In genomic region chr1:207644852-207645631, GRCh38 we compare ENCODE assay signal across 8 cellular contexts. TPM values are rescaled to one million over a fixed set of nuclear protein-coding genes. Genes with fewer than 3 reads are reported as not detected.
DNase-seq lines count a peak whose midpoint lies in the region; ATAC-seq, FAIRE-seq and TF ChIP-seq lines count a peak whose summit lies in the region.

Gene CR1L (plus strand): TSS chr1:207645133. CDS start chr1:207645234, 101 bp downstream.

- FAIRE-seq in GM12891 (lab: Jason Lieb, UNC), result peak; percentile 78

- H3K9me3 Mint-ChIP-seq in activated T-helper 17 cell treated with anti-CD3 and anti-CD28 coated beads, Interleukin-2, amount 50 U/mL, for 72 hours, result no peaks in the 10 kb centered on the region
- H3K9me3 Mint-ChIP-seq in stimulated activated naive CD8-positive, alpha-beta T cell treated with anti-CD3 and anti-CD28 coated beads, Interleukin-15, amount 100 ng/mL, for 72 hours, result no peaks in the 10 kb centered on the region

- H3K4me1 Mint-ChIP-seq in activated T-helper 17 cell treated with anti-CD3 and anti-CD28 coated beads, Interleukin-2, amount 50 U/mL, for 72 hours, result peaks cover 5% of the 10 kb centered on the region
- peaks cover 18% of the 10 kb centered on the region for H3K4me1 Mint-ChIP-seq in stimulated activated naive CD8-positive, alpha-beta T cell treated with anti-CD3 and anti-CD28 coated beads, Interleukin-15, amount 100 ng/mL, for 72 hours

- H3K4me1 ChIP-seq in OCI-LY3 (ENCODE audit: low read length), result peaks cover 40% of the 10 kb centered on the region
- peaks cover 10% of the 10 kb centered on the region in 2 experiments for H3K4me1 ChIP-seq in neutrophil (ENCODE audit: control insufficient read depth in 1 of 2, insufficient read depth in 1 of 2, low read depth in 1 of 2, low read length in 1 of 2)

- DNase-seq in GM12891 (ENCODE audit: insufficient read length, low spot score) (peak; percentile 47), fibroblast of the aortic adventitia (ENCODE audit: low read depth) (peak; percentile 33), LoVo (ENCODE audit: low spot score) (no peak)
- peak; percentile 81 to 88 for DNase-seq in stimulated activated naive CD8-positive, alpha-beta T cell treated with anti-CD3 and anti-CD28 coated beads, Interleukin-15, amount 100 ng/mL, for 72 hours

- peak; percentile 99 for ATAC-seq in HG02852 (IDR thresholded peaks at IDR 0.05; ENCODE audit: unreplicated experiment)
- peak; percentile 99 for ATAC-seq in activated T-helper 17 cell treated with anti-CD3 and anti-CD28 coated beads, Interleukin-2, amount 50 U/mL, for 72 hours (replicated peaks)
- peak; percentile 98 for ATAC-seq in stimulated activated naive CD8-positive, alpha-beta T cell treated with anti-CD3 and anti-CD28 coated beads, Interleukin-15, amount 100 ng/mL, for 72 hours

- no peaks in the 10 kb centered on the region for H3K79me2 ChIP-seq in OCI-LY3 (ENCODE audit: low read length)

- no peaks in the 10 kb centered on the region for H3K9me3 ChIP-seq in OCI-LY3 (ENCODE audit: insufficient read depth, low read length)
- H3K9me3 ChIP-seq in neutrophil, result no peaks in the 10 kb centered on the region

- no peaks in the 10 kb centered on the region for H3K36me3 Mint-ChIP-seq in activated T-helper 17 cell treated with anti-CD3 and anti-CD28 coated beads, Interleukin-2, amount 50 U/mL, for 72 hours (ENCODE audit: low read depth)

- H3K36me3 ChIP-seq in OCI-LY3 (replicated peaks; ENCODE audit: low read depth, low read length) (no peaks in the 10 kb centered on the region), neutrophil (peaks cover 36% of the 10 kb centered on the region)

- no peak for TF ChIP-seq POLR2A in GM12891 (IDR thresholded peaks at IDR 0.05; ENCODE audit: low read depth, low read length)

- no peak within 1 kb of the TSS for H3K27ac Mint-ChIP-seq in activated T-helper 17 cell treated with anti-CD3 and anti-CD28 coated beads, Interleukin-2, amount 50 U/mL, for 72 hours
- peak within 1 kb of the TSS; percentile 28 to 88 for H3K27ac Mint-ChIP-seq in stimulated activated naive CD8-positive, alpha-beta T cell treated with anti-CD3 and anti-CD28 coated beads, Interleukin-15, amount 100 ng/mL, for 72 hours

- peak within 1 kb of the TSS; percentile 79 for H3K4me3 Mint-ChIP-seq in activated T-helper 17 cell treated with anti-CD3 and anti-CD28 coated beads, Interleukin-2, amount 50 U/mL, for 72 hours
- peak within 1 kb of the TSS; percentile 78 to 85 for H3K4me3 Mint-ChIP-seq in stimulated activated naive CD8-positive, alpha-beta T cell treated with anti-CD3 and anti-CD28 coated beads, Interleukin-15, amount 100 ng/mL, for 72 hours

- peak within 1 kb of the TSS; percentile 87 for H2AFZ ChIP-seq in OCI-LY3 (ENCODE audit: low read depth, low read length)

- H3K27me3 ChIP-seq in OCI-LY3 (ENCODE audit: low read depth, low read length) (peaks cover 37% of the 10 kb centered on the region), neutrophil (peaks cover 40% of the 10 kb centered on the region)

- H3K4me3 ChIP-seq in OCI-LY3 (ENCODE audit: low read length) (peak within 1 kb of the TSS; percentile 81), fibroblast of the aortic adventitia (ENCODE audit: low read depth, low read length) (peak within 1 kb of the TSS; percentile 70), neutrophil (ENCODE audit: low read depth in 1 of 2, low read length in 1 of 2) (peak within 1 kb of the TSS; percentile 54 to 59)

- peak within 1 kb of the TSS; percentile 19; the same call in 1 of the 2 replicates for H3K9ac ChIP-seq in OCI-LY3 (ENCODE audit: low read length)

- TF ChIP-seq CTCF in OCI-LY3 (IDR thresholded peaks at IDR 0.05; ENCODE audit: low read depth, low read length), result no peak
- TF ChIP-seq CTCF in fibroblast of the aortic adventitia (IDR thresholded peaks at IDR 0.05; ENCODE audit: insufficient read depth, low read length), result no peak
- no peak for TF ChIP-seq CTCF in neutrophil (IDR thresholded peaks at IDR 0.05)

- H3K27ac ChIP-seq in OCI-LY3 (ENCODE audit: low read length), result no peak within 1 kb of the TSS
- H3K27ac ChIP-seq in neutrophil, result no peak within 1 kb of the TSS

- H3K27me3 Mint-ChIP-seq in activated T-helper 17 cell treated with anti-CD3 and anti-CD28 coated beads, Interleukin-2, amount 50 U/mL, for 72 hours, result peaks cover 9% of the 10 kb centered on the region
- peaks cover 26% of the 10 kb centered on the region for H3K27me3 Mint-ChIP-seq in stimulated activated naive CD8-positive, alpha-beta T cell treated with anti-CD3 and anti-CD28 coated beads, Interleukin-15, amount 100 ng/mL, for 72 hours

- peak within 1 kb of the TSS; percentile 95 for H3K4me2 ChIP-seq in OCI-LY3 (ENCODE audit: low read length)

- no peaks in the 10 kb centered on the region for H4K20me1 ChIP-seq in OCI-LY3 (ENCODE audit: insufficient read depth, low read length)

TF ChIP-seq in GM12891, 5 proteins besides CTCF, POLR2A, EP300 and RAD21:
- TF ChIP-seq TAF1 (IDR thresholded peaks at IDR 0.05; ENCODE audit: low read depth, low read length) (no peak), PAX5 (IDR thresholded peaks at IDR 0.05; ENCODE audit: insufficient read depth, low read length, severe bottlenecking) (peak; percentile 17), POLR2AphosphoS5 (IDR thresholded peaks at IDR 0.05; ENCODE audit: low read depth, low read length) (no peak), POU2F2 (IDR thresholded peaks at IDR 0.05; ENCODE audit: low read depth, low read length) (no peak), SPI1 (IDR thresholded peaks at IDR 0.05; ENCODE audit: low read depth, low read length) (no peak)

RNA-seq across cellular contexts. Expression of gene CR1L, which starts in this region (rescaled TPM):
- 0.18 TPM for polyA plus RNA-seq in GM12891 (2012; ENCODE audit: low read depth, missing spikeins)
- total RNA-seq in activated T-helper 17 cell treated with anti-CD3 and anti-CD28 coated beads, Interleukin-2, amount 50 U/mL, for 72 hours, result under 1 TPM in 1 of 2 donors, not detected in 1; 0.32 TPM
- total RNA-seq in fibroblast of the aortic adventitia (ENCODE audit: low replicate concordance), result not detected in 2 replicates

Comparison
In these comparisons a context has a peak if more than half of its experiments do, and no peak if none do; other contexts are left out.
1. Peak in ATAC-seq in activated T-helper 17 cell treated with anti-CD3 and anti-CD28 coated beads, Interleukin-2, amount 50 U/mL, for 72 hours; RNA of the gene not detected or under 1 TPM.
2. Peak in DNase-seq and H3K4me3 ChIP-seq in fibroblast of the aortic adventitia; RNA of the gene not detected or under 1 TPM.